ENCODE assay signal across 34 cellular contexts in genomic region chr3:8723612-8724011, GRCh38. TPM values are rescaled to one million over a fixed set of nuclear protein-coding genes. Genes with fewer than 3 reads are reported as not detected.
"Had no signal": no experiment of that assay in that cellular context is flagged by ENCODE, and none has a peak within 500 bp of the region (broad histone marks: within the 10 kb centered on the region; RNA-seq: fewer than 3 reads in every experiment).

No MANE protein-coding gene starts in this region.

- H3K4me1 ChIP-seq: left lung, lower lobe of right lung, neural progenitor cell, prostate gland, suprapubic skin, tibial artery, upper lobe of right lung had no signal

- H3K27ac Mint-ChIP-seq: immature natural killer cell; mesothelial cell of epicardium; natural killer cell; nephron progenitor cell; neural progenitor cell; stimulated activated effector memory CD8-positive, alpha-beta T cell treated with anti-CD3 and anti-CD28 coated beads, Interleukin-12 subunit alpha, Interleukin-12 subunit beta, amount 100 ng/mL, for 72 hours; stimulated activated naive CD8-positive, alpha-beta T cell treated with anti-CD3 and anti-CD28 coated beads, Interleukin-15, Interleukin-2, amounts not matched to agents 100 ng/mL and 50 ng/mL, for 24 hours had no signal

- ATAC-seq: left colon; left lung; lower lobe of right lung; natural killer cell; right cardiac atrium; sciatic nerve; stimulated activated effector memory CD8-positive, alpha-beta T cell treated with anti-CD3 and anti-CD28 coated beads, Interleukin-12 subunit alpha, Interleukin-12 subunit beta, amount 100 ng/mL, for 72 hours; upper lobe of right lung had no signal

- DNase-seq: immature natural killer cell; kidney; left colon; left lung; lower lobe of right lung; mesenchymal stem cell; naive B cell; natural killer cell; nephron progenitor cell; occipital lobe; ovary; retina; right cardiac atrium; stimulated activated CD4-positive, alpha-beta T cell treated with anti-CD3 and anti-CD28 coated beads, Interleukin-4, amount 100 ng/mL, for 24 hours; stimulated activated naive CD4-positive, alpha-beta T cell; tibial artery; trophoblast cell; upper lobe of right lung had no signal

- H3K27me3 ChIP-seq: left lung, neural progenitor cell, neutrophil, ovary, suprapubic skin, tibial artery, upper lobe of right lung had no signal

- H3K4me2 ChIP-seq: neural progenitor cell had no signal

- H3K9ac ChIP-seq: neural progenitor cell had no signal

- H3K27me3 Mint-ChIP-seq: naive B cell had no signal

- FAIRE-seq: islet of Langerhans, kidney, urothelium cell line had no signal

- H3K4me3 Mint-ChIP-seq: immature natural killer cell; mesothelial cell of epicardium; naive B cell; natural killer cell; nephron progenitor cell; neural progenitor cell; stimulated activated effector memory CD8-positive, alpha-beta T cell treated with anti-CD3 and anti-CD28 coated beads, Interleukin-12 subunit alpha, Interleukin-12 subunit beta, amount 100 ng/mL, for 72 hours; stimulated activated naive CD8-positive, alpha-beta T cell treated with anti-CD3 and anti-CD28 coated beads, Interleukin-15, Interleukin-2, amounts not matched to agents 100 ng/mL and 50 ng/mL, for 24 hours had no signal

- H3K4me3 ChIP-seq: left lung, lower lobe of right lung, neural progenitor cell, ovary, prostate gland, skin epidermis, suprapubic skin, thoracic aorta, tibial artery, upper lobe of right lung had no signal

- H3K9me3 Mint-ChIP-seq: natural killer cell had no signal

- H3K36me3 Mint-ChIP-seq: mesothelial cell of epicardium; naive B cell; natural killer cell; neural progenitor cell; stimulated activated effector memory CD8-positive, alpha-beta T cell treated with anti-CD3 and anti-CD28 coated beads, Interleukin-12 subunit alpha, Interleukin-12 subunit beta, amount 100 ng/mL, for 72 hours had no signal

- H3K4me1 Mint-ChIP-seq: immature natural killer cell, naive B cell, natural killer cell had no signal

- H2AFZ ChIP-seq: neural progenitor cell had no signal

- H3K36me3 ChIP-seq: left lung, lower lobe of right lung, neural progenitor cell, neutrophil, ovary, prostate gland, suprapubic skin, thoracic aorta, tibial artery, upper lobe of right lung had no signal

- H3K27ac ChIP-seq: left lung, lower lobe of right lung, neural progenitor cell, neutrophil, ovary, prostate gland, skin epidermis, suprapubic skin, thoracic aorta, tibial artery, upper lobe of right lung had no signal

- H3K9me3 ChIP-seq: lower lobe of right lung, neutrophil, ovary, prostate gland, suprapubic skin, thoracic aorta, upper lobe of right lung had no signal

RNA-seq across cellular contexts. Expression of gene CAV3, which starts 10.0 kb away (rescaled TPM):
- total RNA-seq: kidney, left colon, liver, lower lobe of right lung, mammary epithelial cell, mesothelial cell of epicardium, mononuclear cell, natural killer cell, occipital lobe, sciatic nerve, subcutaneous adipose tissue, suprapubic skin, thoracic aorta had no signal
- polyA plus RNA-seq: immature natural killer cell, liver, mammary epithelial cell had no signal
